Comparison of ENCODE assay signal across 8 cellular contexts in genomic region chr15:50909044-50909342, GRCh38. TPM values are rescaled to one million over a fixed set of nuclear protein-coding genes. Genes with fewer than 3 reads are reported as not detected.
DNase-seq lines count a peak whose midpoint lies in the region; ATAC-seq and TF ChIP-seq lines count a peak whose summit lies in the region.

No MANE protein-coding gene starts in this region.

- H3K27me3 ChIP-seq in heart right ventricle (no peaks in the 10 kb centered on the region), WERI-Rb-1 (ENCODE audit: insufficient read depth, low read depth, severe bottlenecking) (peaks cover 8% of the 10 kb centered on the region), right cardiac atrium (ENCODE audit: control insufficient read depth, insufficient read depth) (no peaks in the 10 kb centered on the region), smooth muscle cell (ENCODE audit: low read depth) (no peaks in the 10 kb centered on the region)

- WGBS in heart right ventricle, 2 donors = 0 to 1% methylated on average over 9 of the region's 9 CpGs
- under 1% methylated on average over 9 of the region's 9 CpGs for WGBS in right cardiac atrium
- WGBS in smooth muscle cell (ENCODE audit: low lambda C conversion rate) = 1% methylated on average over 9 of the region's 9 CpGs

- H3K4me2 ChIP-seq in smooth muscle cell = peak overlapping the region; percentile 97

- peaks cover 0 to 45% (median 15%) of the 10 kb centered on the region in 9 donors for H3K36me3 ChIP-seq in heart right ventricle
- H3K36me3 ChIP-seq in WERI-Rb-1 = peaks cover 16% of the 10 kb centered on the region
- H3K36me3 ChIP-seq in smooth muscle cell (ENCODE audit: low read depth) = peaks cover 5% of the 10 kb centered on the region

- no peaks in the 10 kb centered on the region for H3K9me3 ChIP-seq in heart right ventricle
- H3K9me3 ChIP-seq in WERI-Rb-1 (ENCODE audit: severe bottlenecking) = no peaks in the 10 kb centered on the region
- H3K9me3 ChIP-seq in right cardiac atrium (ENCODE audit: control insufficient read depth, low read length) = no peaks in the 10 kb centered on the region
- no peaks in the 10 kb centered on the region for H3K9me3 ChIP-seq in smooth muscle cell (replicated peaks; ENCODE audit: low read depth)

- peak overlapping the region; percentile 92 for H3K9ac ChIP-seq in smooth muscle cell (ENCODE audit: low read depth)

- no peak for DNase-seq in heart right ventricle
- no peak for DNase-seq in Right ventricle myocardium superior
- no peak for DNase-seq in WERI-Rb-1
- DNase-seq in right cardiac atrium = no peak
- DNase-seq in smooth muscle cell (lab: John Stamatoyannopoulos, UW; ENCODE audit: unreplicated experiment) = no peak
- DNase-seq in DMS153 treated with DMSO at 0.1 percent for 48 hours (lab: John Stamatoyannopoulos, UW; ENCODE audit: unreplicated experiment) = no peak
- no peak for DNase-seq in NCI-H1436 (lab: John Stamatoyannopoulos, UW)

- H3K27ac ChIP-seq in heart right ventricle (peak overlapping the region; percentile 79 to 97 (median 92)), WERI-Rb-1 (peak overlapping the region; percentile 69), right cardiac atrium (ENCODE audit: low read length) (peak overlapping the region; percentile 84), smooth muscle cell (ENCODE audit: low read depth) (peak overlapping the region; percentile 74)

- H2AFZ ChIP-seq in smooth muscle cell (ENCODE audit: low read depth) = peak overlapping the region; percentile 99

- intact Hi-C loops in heart right ventricle (cut with DNase I) = loop anchor here in 3 of 10 donors (5.0 to 10.0 kb wide), 2 partner anchors 224 to 232 kb away; partner anchors contain the start of gene TRPM7 (in 1 of the 3)
- intact Hi-C loops in Right ventricle myocardium superior (cut with DNase I) = no loop called here
- intact Hi-C loops in right cardiac atrium (cut with DNase I) = no loop called here

- ATAC-seq in heart right ventricle (no peak), Right ventricle myocardium superior (ENCODE audit: poor library complexity) (no peak), right cardiac atrium (no peak), GM18861 (IDR thresholded peaks at IDR 0.05; ENCODE audit: unreplicated experiment) (no peak)

- H4K20me1 ChIP-seq in smooth muscle cell (ENCODE audit: low read depth) = no peaks in the 10 kb centered on the region

- H3K4me1 ChIP-seq in heart right ventricle (peaks cover 0 to 43% (median 35%) of the 10 kb centered on the region in 9 donors), right cardiac atrium (ENCODE audit: control insufficient read depth, insufficient read depth, low read length) (peaks cover 2% of the 10 kb centered on the region), smooth muscle cell (ENCODE audit: low read depth) (peaks cover 10% of the 10 kb centered on the region)

- TF ChIP-seq CTCF in heart right ventricle (IDR thresholded peaks at IDR 0.05) (no peak), WERI-Rb-1 (IDR thresholded peaks at IDR 0.05; ENCODE audit: low read depth, low read length) (no peak), smooth muscle cell (IDR thresholded peaks at IDR 0.05; ENCODE audit: borderline replicate concordance, insufficient read depth, poor library complexity, severe bottlenecking) (no peak)

- no peaks in the 10 kb centered on the region for H3F3A ChIP-seq in smooth muscle cell (ENCODE audit: low read depth)

- H3K4me3 ChIP-seq in heart right ventricle (peak overlapping the region; percentile 75 to 98 (median 89)), WERI-Rb-1 (ENCODE audit: low read depth, low read length) (peak overlapping the region; percentile 81), right cardiac atrium (ENCODE audit: low read length) (peak overlapping the region; percentile 90), smooth muscle cell (peak overlapping the region; percentile 70)

- peaks cover 18% of the 10 kb centered on the region for H3K79me2 ChIP-seq in smooth muscle cell (ENCODE audit: low read depth)

RNA-seq across cellular contexts. Expression of gene AP4E1, which starts 0.5 kb away (rescaled TPM):
- total RNA-seq in heart right ventricle (10 to 100 TPM in 3 of 10 donors, 1 to 10 TPM in 7; 6.5 to 11.1 (median 8.9) TPM), Right ventricle myocardium superior (6.0 TPM), right cardiac atrium (10 to 100 TPM in 1 of 4 donors, 1 to 10 TPM in 3; 6.0 to 10.6 (median 8.0) TPM), smooth muscle cell (8.2 and 13.4 TPM in 2 replicates)
- polyA plus RNA-seq in heart right ventricle (1 to 10 TPM; 2.0 to 3.4 TPM), right cardiac atrium (2.5 TPM), smooth muscle cell (2.3 and 3.5 TPM in 2 replicates)
